In genomic region chr19:43341098-43341497, GRCh38 we compare ENCODE assay signal across 12 cellular contexts. TPM values are rescaled to one million over a fixed set of nuclear protein-coding genes. Genes with fewer than 3 reads are reported as not detected.
"Had no signal": no experiment of that assay in that cellular context is flagged by ENCODE, and none has a peak within 500 bp of the region (broad histone marks: within the 10 kb centered on the region; RNA-seq: fewer than 3 reads in every experiment).

No MANE protein-coding gene starts in this region.

RNA-seq across cellular contexts. Expression of gene CD177, which starts 12.4 kb away (rescaled TPM):
- total RNA-seq: naive thymus-derived CD4-positive, alpha-beta T cell; naive thymus-derived CD8-positive, alpha-beta T cell; natural killer cell; natural killer cell treated with Interleukin-12 subunit alpha and Interleukin-12 subunit beta and Interleukin-15 and Interleukin-18, amount 100 ng/mL, for 72 hours; neural crest cell; osteoblast; osteocyte; progenitor cell of endocrine pancreas; pulmonary artery endothelial cell; smooth muscle cell had no signal
- polyA plus RNA-seq: naive thymus-derived CD4-positive, alpha-beta T cell; naive thymus-derived CD8-positive, alpha-beta T cell; neural cell; small intestine; smooth muscle cell had no signal
